Comparison of ENCODE assay signal across 22 cellular contexts in the genomic region with DNA sequence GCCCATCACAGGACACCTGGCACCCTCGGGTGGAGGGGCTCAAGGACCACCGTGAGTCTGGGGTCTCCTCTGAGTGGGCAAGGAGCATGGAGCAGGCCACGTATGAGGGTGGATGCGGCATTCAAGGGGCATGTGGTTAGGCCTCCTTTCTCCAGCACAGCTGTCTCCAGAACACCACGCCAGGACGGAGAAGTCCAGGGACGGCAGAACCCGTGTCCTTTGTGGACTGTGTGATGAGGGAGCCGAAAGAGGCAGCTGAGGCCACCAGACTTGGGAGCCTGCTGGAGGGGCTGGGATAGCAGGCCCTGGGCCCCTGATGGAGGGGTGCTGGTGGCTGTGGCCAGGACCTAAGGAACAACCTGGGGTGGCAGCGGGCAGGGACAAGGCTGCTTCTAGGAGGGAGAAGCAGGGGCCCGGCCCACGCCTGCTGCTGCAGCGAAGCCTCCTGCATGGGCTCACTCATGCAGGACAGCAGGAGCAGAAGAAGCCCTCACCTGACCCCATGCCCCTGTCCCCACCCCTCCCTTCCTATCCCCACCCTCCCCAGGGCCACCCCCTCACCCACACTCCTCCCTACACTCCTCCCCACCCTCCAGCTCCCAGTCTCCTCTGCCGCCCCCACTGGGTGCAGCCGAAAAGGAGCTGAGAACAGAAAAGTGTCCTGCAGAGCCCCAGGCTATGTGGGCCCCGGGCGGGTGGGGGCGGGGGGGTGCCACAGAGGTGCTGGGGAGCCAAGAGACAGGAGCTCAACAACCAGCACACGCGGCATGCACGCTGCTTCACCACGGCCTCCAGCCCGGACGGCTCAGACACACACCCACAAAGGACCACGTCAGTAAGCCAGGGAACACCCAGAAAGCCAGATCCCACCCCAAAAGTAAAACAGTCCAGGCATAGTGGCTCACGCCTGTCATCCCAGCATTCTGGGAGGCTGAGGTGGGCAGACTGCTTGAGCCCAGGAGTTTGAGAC. TPM values are rescaled to one million over a fixed set of nuclear protein-coding genes. Genes with fewer than 3 reads are reported as not detected.
"Had no signal": no experiment of that assay in that cellular context is flagged by ENCODE, and none has a peak within 500 bp of the region (broad histone marks: within the 10 kb centered on the region; RNA-seq: fewer than 3 reads in every experiment).

No MANE protein-coding gene starts in this region.

- H3K4me3 ChIP-seq: colonic mucosa, hepatocyte, prostate gland, right lobe of liver, tibial artery, uterus had no signal

- H3K9me3 ChIP-seq: colonic mucosa, prostate gland, right lobe of liver, tibial artery, uterus had no signal

- H3K27ac ChIP-seq: colonic mucosa, foreskin keratinocyte, hepatocyte, right lobe of liver, tibial artery, uterus had no signal

- H3K27me3 Mint-ChIP-seq: activated CD4-positive, alpha-beta T cell treated with anti-CD3 and anti-CD28 coated beads for 36 hours; brain had no signal

- H3K27me3 ChIP-seq: colonic mucosa, foreskin keratinocyte, hepatocyte, right lobe of liver, tibial artery, uterus had no signal

- H3K36me3 ChIP-seq: colonic mucosa, prostate gland, right lobe of liver, uterus had no signal

- H3K4me1 Mint-ChIP-seq: activated CD4-positive, alpha-beta T cell treated with anti-CD3 and anti-CD28 coated beads for 36 hours; endodermal cell; mesothelial cell of epicardium; WTC11 had no signal

- H3K4me1 ChIP-seq: colonic mucosa, foreskin keratinocyte, prostate gland, right lobe of liver, uterus had no signal

- H3K4me3 Mint-ChIP-seq: activated CD4-positive, alpha-beta T cell treated with anti-CD3 and anti-CD28 coated beads for 36 hours; brain; endodermal cell; mesothelial cell of epicardium; nephron progenitor cell; WTC11 had no signal

- ATAC-seq: activated CD4-positive, alpha-beta T cell treated with anti-CD3 and anti-CD28 coated beads for 36 hours; foreskin keratinocyte; left colon; WTC11 had no signal

- H2AFZ ChIP-seq: hepatocyte had no signal

- DNase-seq: activated CD4-positive, alpha-beta T cell treated with anti-CD3 and anti-CD28 coated beads for 36 hours; activated CD4-positive, alpha-beta T cell treated with anti-CD3 and anti-CD28 coated beads, Interleukin-2, amount 50 U/mL, for 48 hours; activated naive CD4-positive, alpha-beta T cell treated with Interleukin-2 at 50 U/mL for 16 hours; activated T-cell treated with anti-CD3 and anti-CD28 coated beads for 4 hours; central memory CD4-positive, alpha-beta T cell; colonic mucosa; endodermal cell; foreskin keratinocyte; left colon; nephron progenitor cell; stimulated activated CD8-positive, alpha-beta memory T cell treated with anti-CD3 and anti-CD28 coated beads, Interleukin-4, amount 100 ng/mL, for 48 hours; stimulated activated naive CD4-positive, alpha-beta T cell treated with Interleukin-2 at 50 U/mL for 16 hours; substantia nigra; T-helper 2 cell; tibial artery; uterus had no signal

- H3K27ac Mint-ChIP-seq: activated CD4-positive, alpha-beta T cell treated with anti-CD3 and anti-CD28 coated beads for 36 hours; endodermal cell; mesothelial cell of epicardium; nephron progenitor cell; WTC11 had no signal

- H3K4me2 ChIP-seq: hepatocyte had no signal

RNA-seq across cellular contexts. Expression of a gene that starts 42.4 kb away (rescaled TPM):
- total RNA-seq: activated CD4-positive, alpha-beta T cell treated with anti-CD3 and anti-CD28 coated beads for 36 hours had no signal
